ENCODE assay signal across 13 cellular contexts in the genomic region with DNA sequence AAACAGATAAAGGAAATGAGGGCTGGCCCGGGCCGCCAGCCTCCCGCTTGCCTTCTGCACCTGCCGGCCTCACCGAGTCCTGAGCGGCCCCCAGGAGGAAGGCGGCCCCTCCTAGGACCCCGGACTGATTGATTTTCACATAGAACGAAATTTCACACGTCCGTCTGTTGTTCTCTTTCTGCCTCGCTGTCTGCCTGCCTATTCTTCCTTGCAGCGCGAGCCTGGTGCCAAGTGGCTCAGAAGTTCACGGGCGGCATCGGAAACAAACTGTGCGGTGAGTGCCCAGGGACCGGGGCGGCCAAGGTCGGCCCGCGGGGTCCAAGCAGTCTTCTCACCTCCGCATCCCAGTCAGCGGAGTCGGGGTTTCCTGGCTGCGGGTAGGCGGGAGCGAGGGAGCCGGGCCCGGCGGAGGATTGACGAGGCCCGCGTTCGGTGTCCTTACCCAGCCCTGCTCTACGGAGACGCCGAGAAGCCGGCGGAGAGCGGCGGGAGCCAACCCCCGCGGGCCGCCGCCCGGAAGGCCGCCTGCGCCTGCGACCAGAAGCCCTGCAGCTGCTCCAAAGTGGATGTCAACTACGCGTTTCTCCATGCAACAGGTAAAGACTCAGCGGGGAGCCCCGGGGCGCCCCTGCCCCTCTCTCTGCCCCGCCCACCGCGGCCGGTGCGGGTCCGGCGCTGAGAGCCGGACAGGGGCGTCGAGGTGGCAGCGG. TPM values are rescaled to one million over a fixed set of nuclear protein-coding genes. Genes with fewer than 3 reads are reported as not detected.
DNase-seq lines count a peak whose midpoint lies in the region; ATAC-seq and TF ChIP-seq lines count a peak whose summit lies in the region.
"Had no signal": no experiment of that assay in that cellular context is flagged by ENCODE, and none has a peak within 500 bp of the region (broad histone marks: within the 10 kb centered on the region; RNA-seq: fewer than 3 reads in every experiment).

No MANE protein-coding gene starts in this region.

- peaks cover 100% of the 10 kb centered on the region for H3K27me3 ChIP-seq in hepatocyte

- H3K9me2 ChIP-seq in hepatocyte (replicated peaks; ENCODE audit: insufficient read depth): no peaks in the 10 kb centered on the region

- H3K79me2 ChIP-seq in hepatocyte: no peaks in the 10 kb centered on the region

- H2AFZ ChIP-seq in hepatocyte: peak overlapping the region; percentile 56

- no peaks in the 10 kb centered on the region for H4K20me1 ChIP-seq in hepatocyte (ENCODE audit: insufficient read depth, poor library complexity, severe bottlenecking)

- no peaks in the 10 kb centered on the region for H3K36me3 ChIP-seq in hepatocyte (replicated peaks; ENCODE audit: insufficient read depth, low read depth)

- H3K36me3 Mint-ChIP-seq in activated T-cell treated with anti-CD3 and anti-CD28 coated beads, Interleukin-2, amount 50 U/mL, for 24 hours (ENCODE audit: low read depth): no peaks in the 10 kb centered on the region
- H3K36me3 Mint-ChIP-seq in stimulated activated naive B cell treated with anti-CD40 and anti-IgM and Interleukin-4, amounts not matched to agents 10 μg/mL and 1 μg/mL and 100 μg/mL, for 72 hours: no peaks in the 10 kb centered on the region
- H3K36me3 Mint-ChIP-seq: CD8-positive, alpha-beta T cell had no signal

- H3K4me1 Mint-ChIP-seq in activated T-cell treated with anti-CD3 and anti-CD28 coated beads, Interleukin-2, amount 50 U/mL, for 24 hours (ENCODE audit: low read depth): peaks cover 42% of the 10 kb centered on the region
- peaks cover 29 to 47% of the 10 kb centered on the region in 2 donors for H3K4me1 Mint-ChIP-seq in stimulated activated naive B cell treated with anti-CD40 and anti-IgM and Interleukin-4, amounts not matched to agents 10 μg/mL and 1 μg/mL and 100 μg/mL, for 72 hours

- H3K9me3 Mint-ChIP-seq in activated T-cell treated with anti-CD3 and anti-CD28 coated beads, Interleukin-2, amount 50 U/mL, for 24 hours: no peaks in the 10 kb centered on the region
- no peaks in the 10 kb centered on the region for H3K9me3 Mint-ChIP-seq in stimulated activated naive B cell treated with anti-CD40 and anti-IgM and Interleukin-4, amounts not matched to agents 10 μg/mL and 1 μg/mL and 100 μg/mL, for 72 hours
- H3K9me3 Mint-ChIP-seq: CD8-positive, alpha-beta T cell had no signal

- H3K4me1 ChIP-seq in hepatocyte (ENCODE audit: insufficient read depth): peaks cover 25% of the 10 kb centered on the region

- no peaks in the 10 kb centered on the region for H3K9me3 ChIP-seq in hepatocyte (ENCODE audit: low read depth)

- peak overlapping the region; percentile 56 for H3K4me3 Mint-ChIP-seq in activated T-cell treated with anti-CD3 and anti-CD28 coated beads, Interleukin-2, amount 50 U/mL, for 24 hours
- H3K4me3 Mint-ChIP-seq in stimulated activated naive B cell treated with anti-CD40 and anti-IgM and Interleukin-4, amounts not matched to agents 10 μg/mL and 1 μg/mL and 100 μg/mL, for 72 hours: peak overlapping the region; percentile 48 to 73

- no peak overlapping the region for H3K4me3 ChIP-seq in hepatocyte

- no peak for ATAC-seq in stimulated activated naive B cell treated with anti-CD40 and anti-IgM and Interleukin-4, amounts not matched to agents 10 μg/mL and 1 μg/mL and 100 μg/mL, for 72 hours (replicated peaks)
- ATAC-seq: CD8-positive, alpha-beta T cell had no signal

- WGBS in hepatocyte (ENCODE audit: low lambda C conversion rate, missing lambda C conversion rate): under 1% methylated on average over 63 of the region's 67 CpGs

- H3K27ac Mint-ChIP-seq in activated T-cell treated with anti-CD3 and anti-CD28 coated beads, Interleukin-2, amount 50 U/mL, for 24 hours: no peak overlapping the region
- H3K27ac Mint-ChIP-seq in stimulated activated naive B cell treated with anti-CD40 and anti-IgM and Interleukin-4, amounts not matched to agents 10 μg/mL and 1 μg/mL and 100 μg/mL, for 72 hours: peak overlapping the region; percentile 31
- H3K27ac Mint-ChIP-seq: CD8-positive, alpha-beta T cell had no signal

- DNase-seq in activated T-cell treated with anti-CD3 and anti-CD28 coated beads, Interleukin-2, amount 50 U/mL, for 24 hours: peak; percentile 35
- no peak for DNase-seq in activated T-cell treated with anti-CD3 and anti-CD28 coated beads, Interleukin-2, amount 50 U/mL, for 1 hour
- DNase-seq in NCI-H748 treated with DMSO at 0.1 percent for 48 hours (lab: John Stamatoyannopoulos, UW): peak; percentile 14
- peak; percentile 6 for DNase-seq in hepatocyte (ENCODE audit: low spot score)
- DNase-seq in stimulated activated naive B cell treated with anti-CD40 and anti-IgM and Interleukin-4, amounts not matched to agents 10 μg/mL and 1 μg/mL and 100 μg/mL, for 72 hours: no peak
- DNase-seq in C1 segment of cervical spinal cord (lab: John Stamatoyannopoulos, UW): no peak
- no peak for DNase-seq in T1000 (lab: John Stamatoyannopoulos, UW)
- DNase-seq in NCI-H226: no peak
- DNase-seq: activated CD4-positive, CD25-positive, alpha-beta regulatory T cell treated with anti-CD3 and anti-CD28 coated beads, Interleukin-2, amount 50 U/mL, for 72 hours; CD8-positive, alpha-beta T cell had no signal

- H3K27ac ChIP-seq in hepatocyte: no peak overlapping the region
- H3K27ac ChIP-seq: KMS-11 had no signal

- peak overlapping the region; percentile 85 for H3K4me2 ChIP-seq in hepatocyte
- H3K4me2 ChIP-seq: KMS-11 had no signal

- H3K27me3 Mint-ChIP-seq in activated T-cell treated with anti-CD3 and anti-CD28 coated beads, Interleukin-2, amount 50 U/mL, for 24 hours: peaks cover 96% of the 10 kb centered on the region
- H3K27me3 Mint-ChIP-seq in stimulated activated naive B cell treated with anti-CD40 and anti-IgM and Interleukin-4, amounts not matched to agents 10 μg/mL and 1 μg/mL and 100 μg/mL, for 72 hours: peaks cover 79 to 96% of the 10 kb centered on the region in 2 donors

- no peak for TF ChIP-seq CTCF in hepatocyte (IDR thresholded peaks at IDR 0.05; ENCODE audit: poor library complexity)

RNA-seq across cellular contexts. Expression of gene GAD2, which starts 1.0 kb away (rescaled TPM):
- total RNA-seq in hepatocyte: 0.53 and 1.3 TPM in 2 replicates
- 0.33 TPM in 1 of 2 replicates, not detected in the other for polyA plus RNA-seq in hepatocyte
- total RNA-seq: bronchial epithelial cell; CD8-positive, alpha-beta T cell; mucosa of gallbladder had no signal

Comparison
In these comparisons a context has a peak if more than half of its experiments do, and no peak if none do; other contexts are left out.
1. DNase-seq: peak in activated T-cell treated with anti-CD3 and anti-CD28 coated beads, Interleukin-2, amount 50 U/mL, for 24 hours (single experiment), NCI-H748 treated with DMSO at 0.1 percent for 48 hours (single experiment) and hepatocyte (single experiment); none in activated T-cell treated with anti-CD3 and anti-CD28 coated beads, Interleukin-2, amount 50 U/mL, for 1 hour (single experiment), stimulated activated naive B cell treated with anti-CD40 and anti-IgM and Interleukin-4, amounts not matched to agents 10 μg/mL and 1 μg/mL and 100 μg/mL, for 72 hours (single experiment), C1 segment of cervical spinal cord (0 of 14), T1000 (single experiment) and NCI-H226 (single experiment).